ENCODE assay signal across 1 cellular context in the genomic region with DNA sequence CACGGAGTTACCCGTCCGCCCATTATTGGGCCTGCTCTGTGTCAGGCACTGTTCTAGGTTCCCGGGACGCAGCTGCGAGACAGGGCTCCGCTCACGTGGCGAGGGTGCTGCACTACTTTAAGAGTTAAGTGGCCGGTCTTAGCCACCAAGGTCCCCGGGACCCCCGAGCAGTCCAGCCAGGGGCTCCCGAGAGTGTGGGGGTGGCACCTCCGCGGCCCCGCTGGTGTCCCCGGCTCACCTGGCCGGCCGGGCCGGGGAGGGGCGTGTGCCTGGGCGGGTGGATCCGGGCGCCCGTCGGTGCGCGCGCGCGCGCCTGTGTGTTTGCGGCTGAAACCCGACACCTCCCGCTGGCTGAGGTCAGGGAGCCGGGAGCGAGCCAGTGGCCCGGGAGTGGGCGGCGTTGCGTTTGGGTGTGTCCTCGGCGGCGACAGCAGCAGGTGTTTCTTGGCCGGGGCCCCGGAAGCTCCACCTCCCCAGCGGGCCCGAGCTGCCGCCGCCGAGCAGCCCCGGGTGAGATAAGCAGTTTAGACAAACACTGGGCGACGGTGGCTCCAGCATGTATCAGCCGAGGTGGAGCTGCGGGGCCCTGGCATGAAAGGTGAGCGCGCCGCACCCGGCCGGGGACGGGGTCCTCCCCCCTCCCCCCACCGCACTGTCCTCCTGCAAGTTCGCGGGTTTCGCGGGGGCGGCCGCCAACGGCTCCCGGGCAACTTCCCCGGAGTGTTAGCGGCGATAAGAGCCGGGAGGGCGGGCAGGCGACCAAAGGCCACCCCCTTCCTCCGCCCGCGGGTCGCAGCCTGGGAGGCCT.
TF ChIP-seq lines count a peak whose summit lies in the region.

Gene GSE1, plus strand, starts transcription at position 522 of the 808 bp plus-strand sequence. Its CDS starts 70 bp downstream, at position 592.

TF ChIP-seq in HEK293, 187 proteins besides CTCF, POLR2A, EP300 and RAD21 (continued from another document):
- TF ChIP-seq ZNF518A (tag by site-specific recombination; conservative IDR thresholded peaks at IDR 0.05; ENCODE audit: low read depth) (no peak), SCRT2 (tag by site-specific recombination; IDR thresholded peaks at IDR 0.05) (peak; percentile 98), ZNF362 (tag by site-specific recombination; IDR thresholded peaks at IDR 0.05) (no peak), ZNF18 (tag by site-specific recombination; IDR thresholded peaks at IDR 0.05) (no peak; the same call in 1 of the 2 replicates), ZNF366 (tag by site-specific recombination; conservative IDR thresholded peaks at IDR 0.05) (no peak), OVOL3 (tag by site-specific recombination; IDR thresholded peaks at IDR 0.05) (no peak)
